ENCODE assay signal across 8 cellular contexts in the genomic region with DNA sequence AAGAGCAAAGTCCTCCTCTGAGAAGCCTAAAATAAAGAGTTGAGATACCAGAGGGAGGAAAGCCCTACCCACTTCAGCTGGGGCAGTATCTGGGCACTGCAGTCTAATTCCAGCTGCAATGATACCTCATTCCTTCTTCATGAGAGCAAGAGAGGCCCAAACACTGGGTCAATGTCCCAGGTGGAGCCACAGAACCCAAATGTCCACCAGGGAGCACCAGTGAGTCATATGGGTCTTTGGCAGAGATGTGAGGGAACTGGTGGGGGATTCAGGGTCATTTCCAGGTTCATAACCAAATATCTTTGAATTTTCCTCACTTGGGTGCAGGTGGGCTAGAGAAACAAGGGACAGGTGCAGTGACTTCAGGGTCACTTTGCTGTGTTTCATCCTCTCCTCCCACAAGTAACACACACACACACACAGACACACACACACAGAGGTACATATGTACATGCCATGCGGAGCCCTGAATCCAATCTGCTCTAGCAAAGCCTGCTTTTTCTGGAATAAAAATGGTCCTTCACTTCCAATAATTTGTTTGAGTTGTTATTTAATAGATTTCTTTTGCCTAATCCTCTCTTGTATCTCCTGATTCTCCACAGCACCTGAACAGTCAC.
DNase-seq lines count a peak whose midpoint lies in the region; ATAC-seq lines count a peak whose summit lies in the region.

No MANE protein-coding gene starts in this region.

- H3K36me3 Mint-ChIP-seq in naive thymus-derived CD4-positive, alpha-beta T cell, result peaks cover 0 to 3% (median 0%) of the 10 kb centered on the region in 5 donors
- H3K36me3 Mint-ChIP-seq in T-cell, result no peaks in the 10 kb centered on the region

- H3K9me3 ChIP-seq in naive thymus-derived CD4-positive, alpha-beta T cell (ENCODE audit: control insufficient read depth in 2 of 3, low read length in 3 of 3), result no peaks in the 10 kb centered on the region

- peak; percentile 44 for DNase-seq in COLO668 (lab: John Stamatoyannopoulos, UW; ENCODE audit: unreplicated experiment)
- DNase-seq in NCI-H460 (ENCODE audit: extremely low read depth, low read depth), result peak; percentile 12
- peak; percentile 2 to 17 for DNase-seq in dermis microvascular lymphatic vessel endothelial cell (ENCODE audit: low read depth in 2 of 2)
- DNase-seq in naive thymus-derived CD4-positive, alpha-beta T cell, result no peak
- DNase-seq in T-cell, result no peak
- DNase-seq in stimulated activated naive CD4-positive, alpha-beta T cell (lab: John Stamatoyannopoulos, UW), result no peak

- no peak overlapping the region for H3K27ac Mint-ChIP-seq in naive thymus-derived CD4-positive, alpha-beta T cell
- no peak overlapping the region for H3K27ac Mint-ChIP-seq in T-cell

- no peaks in the 10 kb centered on the region for H3K27me3 ChIP-seq in naive thymus-derived CD4-positive, alpha-beta T cell (ENCODE audit: control insufficient read depth in 2 of 2, insufficient read depth in 2 of 2, low read length in 2 of 2)

- ATAC-seq in GM18907 (IDR thresholded peaks at IDR 0.05; ENCODE audit: unreplicated experiment) (peak; percentile 58), T-cell (replicated peaks in 1 of 4) (no peak), GM18873 (IDR thresholded peaks at IDR 0.05; ENCODE audit: low FRiP score, unreplicated experiment) (no peak)
- peak; percentile 47 for ATAC-seq in naive thymus-derived CD4-positive, alpha-beta T cell

- no peaks in the 10 kb centered on the region for H3K36me3 ChIP-seq in naive thymus-derived CD4-positive, alpha-beta T cell (ENCODE audit: control insufficient read depth in 2 of 3, insufficient read depth in 3 of 3, low read length in 3 of 3)

- no peak overlapping the region for H3K4me3 Mint-ChIP-seq in naive thymus-derived CD4-positive, alpha-beta T cell
- no peak overlapping the region for H3K4me3 Mint-ChIP-seq in T-cell

- H3K4me1 Mint-ChIP-seq in naive thymus-derived CD4-positive, alpha-beta T cell, result peaks cover 0 to 2% (median 0%) of the 10 kb centered on the region in 7 donors
- no peaks in the 10 kb centered on the region for H3K4me1 Mint-ChIP-seq in T-cell

- no peaks in the 10 kb centered on the region for H3K4me1 ChIP-seq in naive thymus-derived CD4-positive, alpha-beta T cell (ENCODE audit: control insufficient read depth in 2 of 2, insufficient read depth in 2 of 2, low read length in 2 of 2)

- H3K27me3 Mint-ChIP-seq in naive thymus-derived CD4-positive, alpha-beta T cell, result peaks cover 0 to 16% (median 2%) of the 10 kb centered on the region in 5 donors
- peaks cover 0 to 4% of the 10 kb centered on the region in 2 donors for H3K27me3 Mint-ChIP-seq in T-cell

- no peak overlapping the region for H3K4me3 ChIP-seq in naive thymus-derived CD4-positive, alpha-beta T cell (ENCODE audit: low read length)

- CTCF ChIA-PET in naive thymus-derived CD4-positive, alpha-beta T cell (lab: Charles Lee), result no interaction called here
- CTCF ChIA-PET in T-cell (lab: Charles Lee), result no interaction called here

- POLR2A ChIA-PET in naive thymus-derived CD4-positive, alpha-beta T cell (lab: Charles Lee), result no interaction called here
- POLR2A ChIA-PET in T-cell (lab: Charles Lee), result no interaction called here

- peaks cover 0 to 3% (median 0%) of the 10 kb centered on the region in 11 donors for H3K9me3 Mint-ChIP-seq in naive thymus-derived CD4-positive, alpha-beta T cell
- no peaks in the 10 kb centered on the region for H3K9me3 Mint-ChIP-seq in T-cell

- H3K27ac ChIP-seq in naive thymus-derived CD4-positive, alpha-beta T cell (ENCODE audit: low read depth, low read length), result no peak overlapping the region

- intact Hi-C loops in naive thymus-derived CD4-positive, alpha-beta T cell (cut with micrococcal nuclease), result no loop called here

Comparison
In these comparisons a context has a peak if more than half of its experiments do, and no peak if none do; other contexts are left out.
1. DNase-seq: peak in COLO668 (single experiment), NCI-H460 (single experiment) and dermis microvascular lymphatic vessel endothelial cell (2 of 2); none in naive thymus-derived CD4-positive, alpha-beta T cell (0 of 9), T-cell (0 of 34) and stimulated activated naive CD4-positive, alpha-beta T cell (0 of 6).
2. ATAC-seq: peak in GM18907 (single experiment) and naive thymus-derived CD4-positive, alpha-beta T cell (single experiment); none in T-cell (0 of 4) and GM18873 (single experiment).